8 cellular contexts compared by ENCODE assay signal in the genomic region with DNA sequence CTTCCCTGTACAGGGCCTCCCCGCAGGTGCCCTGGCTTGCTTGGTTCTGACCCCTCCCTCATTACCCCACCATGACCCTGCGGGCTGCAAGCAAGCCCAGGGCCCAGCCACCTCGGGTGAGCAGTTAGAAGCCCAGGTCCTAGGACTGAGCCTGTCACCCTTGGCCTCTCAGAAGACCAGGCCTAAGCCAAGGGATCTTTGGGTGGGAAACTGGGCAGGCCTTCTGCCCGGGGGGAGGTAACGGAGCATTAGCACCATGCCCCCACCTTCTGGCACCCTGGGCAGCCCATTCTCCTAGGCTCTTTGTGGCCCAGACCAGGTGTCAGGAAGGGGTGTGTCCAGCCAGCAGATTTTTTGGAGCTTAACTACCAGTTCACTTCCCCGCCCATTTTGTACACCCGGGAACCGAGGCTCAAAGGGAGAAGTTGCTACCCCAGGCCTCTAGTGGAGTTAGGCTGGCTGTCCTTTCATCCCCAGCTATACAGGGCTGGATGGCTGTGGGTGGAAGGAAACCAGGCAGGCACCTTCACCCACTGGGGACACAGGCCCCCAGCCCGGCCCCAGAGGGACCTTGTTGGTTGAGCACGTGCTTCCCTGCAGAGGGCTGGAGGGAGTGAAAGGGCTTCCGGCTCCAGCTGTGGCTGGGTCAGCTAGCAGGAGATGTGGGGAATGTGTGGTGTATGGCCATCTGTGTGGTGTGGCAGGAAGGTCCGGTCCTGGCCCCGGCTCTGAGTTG. TPM values are rescaled to one million over a fixed set of nuclear protein-coding genes. Genes with fewer than 3 reads are reported as not detected.
A peak's percentile ranks its signal among the peaks of the same experiment; 100 is the strongest.
DNase-seq lines count a peak whose midpoint lies in the region; ATAC-seq and TF ChIP-seq lines count a peak whose summit lies in the region.

No MANE protein-coding gene starts in this region.

- peaks cover 12% of the 10 kb centered on the region for H3K27me3 Mint-ChIP-seq in CD4-positive, CD25-positive, alpha-beta regulatory T cell
- H3K27me3 Mint-ChIP-seq in progenitor cell of endocrine pancreas = peaks cover 10% of the 10 kb centered on the region

- H3K9me3 ChIP-seq in CD4-positive, CD25-positive, alpha-beta regulatory T cell (ENCODE audit: control insufficient read depth in 2 of 2, low read length in 2 of 2) = no peaks in the 10 kb centered on the region
- H3K9me3 ChIP-seq in HUES6 (ENCODE audit: control insufficient read depth, insufficient read depth, low read depth, low read length) = no peaks in the 10 kb centered on the region

- H3K27ac Mint-ChIP-seq in CD4-positive, CD25-positive, alpha-beta regulatory T cell = peak overlapping the region; percentile 92 to 100 (median 97)
- peak overlapping the region; percentile 83 for H3K27ac Mint-ChIP-seq in progenitor cell of endocrine pancreas

- H3K4me1 ChIP-seq in CD4-positive, CD25-positive, alpha-beta regulatory T cell (ENCODE audit: control insufficient read depth, insufficient read depth, low read length, poor library complexity, severe bottlenecking) = peaks cover 90% of the 10 kb centered on the region
- H3K4me1 ChIP-seq in HUES6 (ENCODE audit: control insufficient read depth, insufficient read depth, low read length) (peaks cover 48% of the 10 kb centered on the region), foreskin keratinocyte (peaks cover 15% of the 10 kb centered on the region)

- H3K4me3 Mint-ChIP-seq in CD4-positive, CD25-positive, alpha-beta regulatory T cell = peak overlapping the region; percentile 89 to 95 (median 94)
- peak overlapping the region; percentile 87 for H3K4me3 Mint-ChIP-seq in progenitor cell of endocrine pancreas (ENCODE audit: low read depth)

- no peaks in the 10 kb centered on the region for H3K36me3 ChIP-seq in CD4-positive, CD25-positive, alpha-beta regulatory T cell (ENCODE audit: control insufficient read depth, insufficient read depth, low read length)
- no peaks in the 10 kb centered on the region for H3K36me3 ChIP-seq in HUES6 (ENCODE audit: control insufficient read depth, insufficient read depth, low read length)

- DNase-seq in CD4-positive, CD25-positive, alpha-beta regulatory T cell = peak in 1 of 3 donors; percentile 74
- DNase-seq in foreskin keratinocyte = peak in 1 of 2 donors; percentile 26
- DNase-seq in progenitor cell of endocrine pancreas (ENCODE audit: low spot score, unreplicated experiment) = no peak
- no peak for DNase-seq in NCI-H2227 (lab: John Stamatoyannopoulos, UW; ENCODE audit: unreplicated experiment)

- no peaks in the 10 kb centered on the region for H3K9me3 Mint-ChIP-seq in CD4-positive, CD25-positive, alpha-beta regulatory T cell
- H3K9me3 Mint-ChIP-seq in progenitor cell of endocrine pancreas (ENCODE audit: low read depth) = no peaks in the 10 kb centered on the region

- H3K36me3 Mint-ChIP-seq in CD4-positive, CD25-positive, alpha-beta regulatory T cell = peaks cover 13% of the 10 kb centered on the region
- no peaks in the 10 kb centered on the region for H3K36me3 Mint-ChIP-seq in progenitor cell of endocrine pancreas (ENCODE audit: insufficient read depth)

- TF ChIP-seq CTCF in WI38 (IDR thresholded peaks at IDR 0.05; ENCODE audit: low read depth, low read length) (no peak), foreskin keratinocyte (conservative IDR thresholded peaks at IDR 0.05) (no peak), progenitor cell of endocrine pancreas (IDR thresholded peaks at IDR 0.05; ENCODE audit: unreplicated experiment) (no peak)

- peaks cover 22 to 75% (median 46%) of the 10 kb centered on the region in 4 donors for H3K4me1 Mint-ChIP-seq in CD4-positive, CD25-positive, alpha-beta regulatory T cell
- peaks cover 24% of the 10 kb centered on the region for H3K4me1 Mint-ChIP-seq in progenitor cell of endocrine pancreas (ENCODE audit: low read depth)

- peak overlapping the region; percentile 70 for H3K9ac ChIP-seq in HUES6 (ENCODE audit: low read length)

- peak overlapping the region; percentile 95 for H3K27ac ChIP-seq in CD4-positive, CD25-positive, alpha-beta regulatory T cell (ENCODE audit: insufficient read depth, low read length, poor library complexity, severe bottlenecking)
- H3K27ac ChIP-seq in HUES6 (ENCODE audit: low read depth, low read length) (no peak overlapping the region), foreskin keratinocyte (peak overlapping the region; percentile 37)

- no peaks in the 10 kb centered on the region for H3K27me3 ChIP-seq in CD4-positive, CD25-positive, alpha-beta regulatory T cell (ENCODE audit: control insufficient read depth, insufficient read depth, low read length)
- peaks cover 15% of the 10 kb centered on the region for H3K27me3 ChIP-seq in HUES6 (ENCODE audit: control insufficient read depth, insufficient read depth, low read length)
- H3K27me3 ChIP-seq in foreskin keratinocyte = no peaks in the 10 kb centered on the region

- peak overlapping the region; percentile 85 for H3K4me3 ChIP-seq in CD4-positive, CD25-positive, alpha-beta regulatory T cell (ENCODE audit: low read depth, low read length)
- H3K4me3 ChIP-seq in HUES6 (ENCODE audit: low read depth, low read length) (peak overlapping the region; percentile 63), WI38 (ENCODE audit: low read depth, low read length) (peak overlapping the region; percentile 86)

- ATAC-seq in CD4-positive, CD25-positive, alpha-beta regulatory T cell (ENCODE audit: low read depth in 2 of 2) = no peak
- ATAC-seq in foreskin keratinocyte = peak; percentile 18
- ATAC-seq in HG02938 (IDR thresholded peaks at IDR 0.05; ENCODE audit: unreplicated experiment) = no peak
- ATAC-seq in HG02884 (IDR thresholded peaks at IDR 0.05; ENCODE audit: unreplicated experiment) = no peak

RNA-seq across cellular contexts. Expression of a gene that starts 1.4 kb away (rescaled TPM):
- 257 TPM for total RNA-seq in CD4-positive, CD25-positive, alpha-beta regulatory T cell
- polyA plus RNA-seq in CD4-positive, CD25-positive, alpha-beta regulatory T cell = 100 to 1,000 TPM; 131 to 151 (median 141) TPM
- 39.7 and 47.8 TPM in 2 replicates for total RNA-seq in foreskin keratinocyte
- 46.0 and 53.0 TPM in 2 replicates for polyA plus RNA-seq in foreskin keratinocyte
- 70.9 and 72.4 TPM in 2 replicates for total RNA-seq in progenitor cell of endocrine pancreas

RNA-seq across cellular contexts. Expression of a gene that starts 29.4 kb away (rescaled TPM):
- total RNA-seq in CD4-positive, CD25-positive, alpha-beta regulatory T cell = not detected
- not detected for polyA plus RNA-seq in CD4-positive, CD25-positive, alpha-beta regulatory T cell
- total RNA-seq in foreskin keratinocyte (not detected in 2 replicates), progenitor cell of endocrine pancreas (not detected in 2 replicates)
- not detected in 2 replicates for polyA plus RNA-seq in foreskin keratinocyte

RNA-seq across cellular contexts. Expression of a gene that starts 34.6 kb away (rescaled TPM):
- total RNA-seq in CD4-positive, CD25-positive, alpha-beta regulatory T cell = not detected
- polyA plus RNA-seq in CD4-positive, CD25-positive, alpha-beta regulatory T cell = not detected
- total RNA-seq in foreskin keratinocyte (0.04 TPM in 1 of 2 replicates, not detected in the other), progenitor cell of endocrine pancreas (not detected in 2 replicates)
- not detected in 2 replicates for polyA plus RNA-seq in foreskin keratinocyte

RNA-seq across cellular contexts. Expression of a gene that starts 43.2 kb away (rescaled TPM):
- total RNA-seq in CD4-positive, CD25-positive, alpha-beta regulatory T cell = 0.35 TPM
- not detected for polyA plus RNA-seq in CD4-positive, CD25-positive, alpha-beta regulatory T cell
- total RNA-seq in foreskin keratinocyte (not detected in 2 replicates), progenitor cell of endocrine pancreas (not detected in 2 replicates)
- polyA plus RNA-seq in foreskin keratinocyte = not detected in 2 replicates

RNA-seq across cellular contexts. Expression of a gene that starts 57.9 kb away (rescaled TPM):
- total RNA-seq in CD4-positive, CD25-positive, alpha-beta regulatory T cell = not detected
- not detected for polyA plus RNA-seq in CD4-positive, CD25-positive, alpha-beta regulatory T cell
- total RNA-seq in foreskin keratinocyte (0.75 and 1.9 TPM in 2 replicates), progenitor cell of endocrine pancreas (1.5 and 2.8 TPM in 2 replicates)
- 0.67 and 1.8 TPM in 2 replicates for polyA plus RNA-seq in foreskin keratinocyte
